Comparison of ENCODE assay signal across 8 cellular contexts in the genomic region with DNA sequence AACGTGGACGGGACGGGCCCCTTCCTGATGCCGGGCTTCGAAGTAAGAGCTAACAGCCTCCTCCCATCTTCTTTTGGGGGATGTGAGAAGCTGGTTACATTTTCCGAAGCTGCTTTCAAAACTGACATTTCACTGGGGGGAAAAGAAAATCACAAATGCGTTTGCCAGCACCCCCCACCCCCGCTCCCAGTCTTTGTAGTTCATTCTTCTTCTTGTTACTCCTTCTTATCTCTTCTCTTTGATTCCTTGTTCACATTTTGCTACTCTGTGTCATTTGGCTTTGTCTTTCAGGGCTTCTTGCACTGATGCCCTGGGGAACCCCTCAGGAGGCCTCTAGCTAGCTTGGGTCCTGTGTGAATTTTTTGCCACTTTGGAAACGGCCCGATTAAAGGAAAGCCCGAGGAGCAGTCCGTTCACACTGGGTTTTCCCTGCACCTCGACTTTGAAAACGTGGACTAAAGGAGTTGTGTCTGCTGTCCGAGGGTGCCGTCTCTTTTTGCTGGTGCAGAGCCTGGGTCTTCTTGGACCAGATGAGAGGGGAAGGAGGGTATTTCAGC. TPM values are rescaled to one million over a fixed set of nuclear protein-coding genes. Genes with fewer than 3 reads are reported as not detected.
DNase-seq lines count a peak whose midpoint lies in the region; ATAC-seq lines count a peak whose summit lies in the region.

No MANE protein-coding gene starts in this region.

- peak overlapping the region; percentile 83 for H3K9ac ChIP-seq in iPS-18a (ENCODE audit: low read length)

- peak overlapping the region; percentile 74 for H3K4me3 ChIP-seq in iPS-18a (ENCODE audit: low read length)

- H3K9me3 Mint-ChIP-seq in activated T-cell treated with anti-CD3 and anti-CD28 coated beads, Interleukin-2, amount 50 U/mL, for 4 hours, result no peaks in the 10 kb centered on the region
- no peaks in the 10 kb centered on the region for H3K9me3 Mint-ChIP-seq in stimulated activated naive B cell treated with anti-CD40 and anti-IgM and Interleukin-4, amounts not matched to agents 10 μg/mL and 1 μg/mL and 100 μg/mL, for 72 hours

- peak overlapping the region; percentile 89 for H3K27ac Mint-ChIP-seq in stimulated activated naive B cell treated with anti-CD40 and anti-IgM and Interleukin-4, amounts not matched to agents 10 μg/mL and 1 μg/mL and 100 μg/mL, for 72 hours

- H3K9me3 ChIP-seq in iPS-18a (ENCODE audit: control insufficient read depth, low read depth, low read length), result no peaks in the 10 kb centered on the region

- DNase-seq in DMS 273 (lab: John Stamatoyannopoulos, UW; ENCODE audit: unreplicated experiment) (peak; percentile 53), DMS 273 treated with DMSO at 0.1 percent for 48 hours (lab: John Stamatoyannopoulos, UW) (no peak), SHP77 (lab: John Stamatoyannopoulos, UW) (no peak), cerebellar nuclear complex (lab: John Stamatoyannopoulos, UW) (no peak), kidney glomerular epithelial cell (lab: John Stamatoyannopoulos, UW) (no peak)
- peak; percentile 44 for DNase-seq in activated T-cell treated with anti-CD3 and anti-CD28 coated beads, Interleukin-2, amount 50 U/mL, for 4 hours
- no peak for DNase-seq in stimulated activated naive B cell treated with anti-CD40 and anti-IgM and Interleukin-4, amounts not matched to agents 10 μg/mL and 1 μg/mL and 100 μg/mL, for 72 hours

- H3K27me3 Mint-ChIP-seq in activated T-cell treated with anti-CD3 and anti-CD28 coated beads, Interleukin-2, amount 50 U/mL, for 4 hours (ENCODE audit: low read depth), result no peaks in the 10 kb centered on the region
- H3K27me3 Mint-ChIP-seq in stimulated activated naive B cell treated with anti-CD40 and anti-IgM and Interleukin-4, amounts not matched to agents 10 μg/mL and 1 μg/mL and 100 μg/mL, for 72 hours, result no peaks in the 10 kb centered on the region

- no peaks in the 10 kb centered on the region for H3K27me3 ChIP-seq in iPS-18a (ENCODE audit: control insufficient read depth, insufficient read depth, low read length)

- H3K36me3 ChIP-seq in iPS-18a (ENCODE audit: control insufficient read depth, low read depth, low read length), result no peaks in the 10 kb centered on the region

- peaks cover 6% of the 10 kb centered on the region for H3K4me1 ChIP-seq in iPS-18a (ENCODE audit: control insufficient read depth, low read depth, low read length)

- no peak overlapping the region for H3K27ac ChIP-seq in iPS-18a (ENCODE audit: low read length)

- peak overlapping the region; percentile 88 for H3K4me3 Mint-ChIP-seq in activated T-cell treated with anti-CD3 and anti-CD28 coated beads, Interleukin-2, amount 50 U/mL, for 4 hours
- peak overlapping the region; percentile 78 to 88 for H3K4me3 Mint-ChIP-seq in stimulated activated naive B cell treated with anti-CD40 and anti-IgM and Interleukin-4, amounts not matched to agents 10 μg/mL and 1 μg/mL and 100 μg/mL, for 72 hours

- no peaks in the 10 kb centered on the region for H3K36me3 Mint-ChIP-seq in activated T-cell treated with anti-CD3 and anti-CD28 coated beads, Interleukin-2, amount 50 U/mL, for 4 hours (ENCODE audit: insufficient read depth)
- H3K36me3 Mint-ChIP-seq in stimulated activated naive B cell treated with anti-CD40 and anti-IgM and Interleukin-4, amounts not matched to agents 10 μg/mL and 1 μg/mL and 100 μg/mL, for 72 hours, result peaks cover 5 to 17% of the 10 kb centered on the region in 2 donors

- peaks cover 32% of the 10 kb centered on the region for H3K4me1 Mint-ChIP-seq in activated T-cell treated with anti-CD3 and anti-CD28 coated beads, Interleukin-2, amount 50 U/mL, for 4 hours (ENCODE audit: low read depth)
- peaks cover 40 to 72% of the 10 kb centered on the region in 2 donors for H3K4me1 Mint-ChIP-seq in stimulated activated naive B cell treated with anti-CD40 and anti-IgM and Interleukin-4, amounts not matched to agents 10 μg/mL and 1 μg/mL and 100 μg/mL, for 72 hours

- no peak for ATAC-seq in activated T-cell treated with anti-CD3 and anti-CD28 coated beads, Interleukin-2, amount 50 U/mL, for 4 hours
- ATAC-seq in stimulated activated naive B cell treated with anti-CD40 and anti-IgM and Interleukin-4, amounts not matched to agents 10 μg/mL and 1 μg/mL and 100 μg/mL, for 72 hours (replicated peaks), result no peak

RNA-seq across cellular contexts. Expression of gene CARM1, which starts 1.3 kb away (rescaled TPM):
- 10 to 100 TPM; 74.2 to 86.7 (median 75.5) TPM for total RNA-seq in activated T-cell treated with anti-CD3 and anti-CD28 coated beads, Interleukin-2, amount 50 U/mL, for 4 hours

RNA-seq across cellular contexts. Expression of gene C19orf38, which starts 24.4 kb away (rescaled TPM):
- under 1 TPM in 2 of 3 donors, not detected in 1; 0.55 to 0.99 TPM for total RNA-seq in activated T-cell treated with anti-CD3 and anti-CD28 coated beads, Interleukin-2, amount 50 U/mL, for 4 hours

RNA-seq across cellular contexts. Expression of gene TMED1, which starts 36.6 kb away (rescaled TPM):
- total RNA-seq in activated T-cell treated with anti-CD3 and anti-CD28 coated beads, Interleukin-2, amount 50 U/mL, for 4 hours, result 10 to 100 TPM; 16.8 to 19.1 (median 17.6) TPM

RNA-seq across cellular contexts. Expression of gene YIPF2, which starts 55.8 kb away (rescaled TPM):
- 10 to 100 TPM; 37.4 to 50.9 (median 47.5) TPM for total RNA-seq in activated T-cell treated with anti-CD3 and anti-CD28 coated beads, Interleukin-2, amount 50 U/mL, for 4 hours

RNA-seq across cellular contexts. Expression of gene TIMM29, which starts 56.0 kb away (rescaled TPM):
- 10 to 100 TPM; 23.2 to 29.5 (median 24.4) TPM for total RNA-seq in activated T-cell treated with anti-CD3 and anti-CD28 coated beads, Interleukin-2, amount 50 U/mL, for 4 hours

Comparison
In these comparisons a context has a peak if more than half of its experiments do, and no peak if none do; other contexts are left out.
1. DNase-seq: peak in DMS 273 (single experiment) and activated T-cell treated with anti-CD3 and anti-CD28 coated beads, Interleukin-2, amount 50 U/mL, for 4 hours (single experiment); none in DMS 273 treated with DMSO at 0.1 percent for 48 hours (single experiment), stimulated activated naive B cell treated with anti-CD40 and anti-IgM and Interleukin-4, amounts not matched to agents 10 μg/mL and 1 μg/mL and 100 μg/mL, for 72 hours (single experiment), SHP77 (0 of 2), cerebellar nuclear complex (0 of 2) and kidney glomerular epithelial cell (single experiment).